Comparison of ENCODE assay signal across 19 cellular contexts in the genomic region with DNA sequence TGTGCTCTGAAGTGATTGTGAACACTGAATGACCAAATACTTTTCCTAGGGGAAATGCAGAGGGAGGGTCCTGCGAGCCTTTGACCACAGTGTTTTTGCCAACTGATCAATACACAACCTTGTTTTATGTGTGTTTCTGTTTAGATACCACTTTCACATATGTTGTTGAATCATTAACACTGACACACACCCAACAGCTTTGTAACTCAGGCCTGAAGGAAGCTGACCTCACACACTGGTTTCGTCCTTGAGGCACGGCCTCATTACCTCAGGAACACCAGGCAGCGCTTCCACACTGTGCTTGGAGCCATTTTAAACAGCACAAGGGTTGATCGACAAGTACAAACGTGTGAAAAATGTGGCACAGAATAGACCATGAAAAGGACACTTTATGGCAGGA. TPM values are rescaled to one million over a fixed set of nuclear protein-coding genes. Genes with fewer than 3 reads are reported as not detected.
DNase-seq lines count a peak whose midpoint lies in the region; ATAC-seq, FAIRE-seq and TF ChIP-seq lines count a peak whose summit lies in the region.
"Had no signal": no experiment of that assay in that cellular context is flagged by ENCODE, and none has a peak within 500 bp of the region (broad histone marks: within the 10 kb centered on the region; RNA-seq: fewer than 3 reads in every experiment).

No MANE protein-coding gene starts in this region.

- no peak for TF ChIP-seq POLR2A in adrenal gland (IDR thresholded peaks at IDR 0.05)
- TF ChIP-seq POLR2A in endothelial cell of umbilical vein (IDR thresholded peaks at IDR 0.05; ENCODE audit: low read depth, low read length) = no peak
- no peak for TF ChIP-seq POLR2A in testis (IDR thresholded peaks at IDR 0.05)
- TF ChIP-seq POLR2A in vagina (IDR thresholded peaks at IDR 0.05) = no peak

- BruUV-seq in endothelial cell of umbilical vein (replicated peaks; lab: Mats Ljungman, UMichigan) = no TSS peak

- no peak overlapping the region for H3K4me2 ChIP-seq in endothelial cell of umbilical vein (ENCODE audit: insufficient read depth, low read length)

- H3K27me3 Mint-ChIP-seq in natural killer cell (ENCODE audit: low read depth in 2 of 2) = peaks cover 3 to 7% of the 10 kb centered on the region in 2 donors
- H3K27me3 Mint-ChIP-seq: activated CD4-positive, alpha-beta T cell treated with anti-CD3 and anti-CD28 coated beads, Interleukin-2, amount 10 ng/mL, durations not matched to agents 7 days and 5 days; IgD-negative memory B cell; naive B cell; T-cell had no signal

- no peaks in the 10 kb centered on the region for H3K27me3 ChIP-seq in adrenal gland
- H3K27me3 ChIP-seq in endothelial cell of umbilical vein (ENCODE audit: control insufficient read depth in 2 of 2, insufficient read depth in 2 of 2, low read length in 2 of 2) = no peaks in the 10 kb centered on the region
- H3K27me3 ChIP-seq in testis = no peaks in the 10 kb centered on the region
- no peaks in the 10 kb centered on the region for H3K27me3 ChIP-seq in vagina
- H3K27me3 ChIP-seq: ovary had no signal

- H3K4me3 ChIP-seq in adrenal gland (no peak overlapping the region), endothelial cell of umbilical vein (replicated peaks in 1 of 3; ENCODE audit: insufficient read depth in 1 of 3, low read depth in 1 of 3, low read length in 3 of 3) (no peak overlapping the region), mucosa of descending colon (no peak overlapping the region), testis (no peak overlapping the region), vagina (no peak overlapping the region)
- H3K4me3 ChIP-seq: ovary had no signal

- no peaks in the 10 kb centered on the region for H3K9me1 ChIP-seq in endothelial cell of umbilical vein (replicated peaks; ENCODE audit: control insufficient read depth, extremely low read depth, insufficient read depth, low read length)

- H2AFZ ChIP-seq in endothelial cell of umbilical vein (ENCODE audit: low read depth, low read length) = no peak overlapping the region

- dilution Hi-C loops in endothelial cell of umbilical vein (cut with MboI; ENCODE audit: extremely low pct_ligation_motif_present, low sequenced_read_pairs) = no loop called here

- peak; percentile 35 for ATAC-seq in mucosa of descending colon
- no peak for ATAC-seq in natural killer cell
- ATAC-seq: stimulated activated effector memory CD8-positive, alpha-beta T cell treated with anti-CD3 and anti-CD28 coated beads, Interleukin-12 subunit alpha, Interleukin-12 subunit beta, amount 100 ng/mL, for 72 hours; T-cell had no signal

- WGBS in adrenal gland, 4 donors = 66 to 91% (median 76%) methylated on average over 6 of the region's 6 CpGs
- WGBS in testis, 2 donors = 89 to 97% methylated on average over 6 of the region's 6 CpGs

- peaks cover 28 to 57% of the 10 kb centered on the region in 2 donors for H3K4me1 ChIP-seq in adrenal gland (replicated peaks in 1 of 2)
- peaks cover 29% of the 10 kb centered on the region for H3K4me1 ChIP-seq in endothelial cell of umbilical vein (ENCODE audit: control insufficient read depth, extremely low read depth, insufficient read depth, low read length)
- no peaks in the 10 kb centered on the region for H3K4me1 ChIP-seq in mucosa of descending colon (ENCODE audit: low read depth)
- H3K4me1 ChIP-seq in testis = peaks cover 14% of the 10 kb centered on the region
- peaks cover 29% of the 10 kb centered on the region for H3K4me1 ChIP-seq in vagina

- H3K27ac Mint-ChIP-seq in natural killer cell = no peak overlapping the region
- H3K27ac Mint-ChIP-seq: activated CD4-positive, alpha-beta T cell treated with anti-CD3 and anti-CD28 coated beads, Interleukin-2, amount 10 ng/mL, durations not matched to agents 7 days and 5 days; IgD-negative memory B cell; naive B cell; stimulated activated effector memory CD8-positive, alpha-beta T cell treated with anti-CD3 and anti-CD28 coated beads, Interleukin-12 subunit alpha, Interleukin-12 subunit beta, amount 100 ng/mL, for 72 hours; T-cell had no signal

- H3K4me3 Mint-ChIP-seq in natural killer cell = no peak overlapping the region
- H3K4me3 Mint-ChIP-seq: activated CD4-positive, alpha-beta T cell treated with anti-CD3 and anti-CD28 coated beads, Interleukin-2, amount 10 ng/mL, durations not matched to agents 7 days and 5 days; IgD-negative memory B cell; naive B cell; stimulated activated effector memory CD8-positive, alpha-beta T cell treated with anti-CD3 and anti-CD28 coated beads, Interleukin-12 subunit alpha, Interleukin-12 subunit beta, amount 100 ng/mL, for 72 hours; T-cell had no signal

- H3K4me1 Mint-ChIP-seq in natural killer cell = peaks cover 0 to 11% of the 10 kb centered on the region in 2 donors

- DNase-seq in adrenal gland (no peak), endothelial cell of umbilical vein (ENCODE audit: low read depth, low spot score) (no peak), mucosa of descending colon (no peak), testis (no peak), MV-4-11 (lab: John Stamatoyannopoulos, UW) (no peak), natural killer cell (no peak), vagina (ENCODE audit: extremely low spot score in 2 of 2) (no peak)
- DNase-seq: activated CD4-positive, alpha-beta T cell treated with anti-CD3 and anti-CD28 coated beads, Interleukin-2, amount 10 ng/mL, durations not matched to agents 7 days and 5 days; activated gamma-delta T cell treated with Interleukin-2 at 50 U/mL for 16 hours; COR-L47; foreskin fibroblast; GOT3; naive B cell; NCI-H2081; NCI-H524 treated with DMSO at 0.1 percent for 48 hours; ovary; T-cell had no signal

- H4K20me1 ChIP-seq in endothelial cell of umbilical vein (replicated peaks; ENCODE audit: control insufficient read depth, extremely low read depth, insufficient read depth, low read length) = no peaks in the 10 kb centered on the region

- no peak overlapping the region for H3K9ac ChIP-seq in endothelial cell of umbilical vein (replicated peaks; ENCODE audit: extremely low read depth, insufficient read depth, low read length)

- H3K36me3 ChIP-seq in adrenal gland (replicated peaks in 1 of 2) = no peaks in the 10 kb centered on the region
- H3K36me3 ChIP-seq in endothelial cell of umbilical vein (ENCODE audit: control insufficient read depth in 2 of 2, extremely low read depth in 1 of 2, insufficient read depth in 2 of 2, low read length in 2 of 2) = peaks cover 1 to 3% of the 10 kb centered on the region in 2 experiments
- no peaks in the 10 kb centered on the region for H3K36me3 ChIP-seq in mucosa of descending colon (ENCODE audit: low read depth)
- no peaks in the 10 kb centered on the region for H3K36me3 ChIP-seq in testis (ENCODE audit: low read depth, missing control alignments)
- H3K36me3 ChIP-seq in vagina = no peaks in the 10 kb centered on the region
- H3K36me3 ChIP-seq: ovary had no signal

- H3K27ac ChIP-seq in adrenal gland = peak overlapping the region in 4 of 5 donors; percentile 38 to 75 (median 64)
- peak overlapping the region; percentile 8 for H3K27ac ChIP-seq in endothelial cell of umbilical vein (ENCODE audit: insufficient read depth, low read depth, low read length)
- peak overlapping the region; percentile 65 to 86 for H3K27ac ChIP-seq in testis
- H3K27ac ChIP-seq in vagina = no peak overlapping the region

- no peaks in the 10 kb centered on the region for H3K36me3 Mint-ChIP-seq in natural killer cell
- H3K36me3 Mint-ChIP-seq: IgD-negative memory B cell; naive B cell; stimulated activated effector memory CD8-positive, alpha-beta T cell treated with anti-CD3 and anti-CD28 coated beads, Interleukin-12 subunit alpha, Interleukin-12 subunit beta, amount 100 ng/mL, for 72 hours had no signal

- TF ChIP-seq CTCF in adrenal gland (IDR thresholded peaks at IDR 0.05) (no peak), endothelial cell of umbilical vein (IDR thresholded peaks at IDR 0.05; ENCODE audit: extremely low read depth in 1 of 2, insufficient read depth in 1 of 2, low read depth in 1 of 2, low read length in 2 of 2) (no peak), mucosa of descending colon (IDR thresholded peaks at IDR 0.05) (no peak), testis (IDR thresholded peaks at IDR 0.05) (no peak), natural killer cell (IDR thresholded peaks at IDR 0.05) (no peak), vagina (IDR thresholded peaks at IDR 0.05) (no peak)

- POLR2A ChIA-PET in endothelial cell of umbilical vein (lab: Charles Lee) = no interaction called here

- intact Hi-C loops in adrenal gland (cut with DNase I) = no loop called here
- intact Hi-C loops in endothelial cell of umbilical vein (cut with micrococcal nuclease) = no loop called here
- intact Hi-C loops in mucosa of descending colon (cut with DNase I, micrococcal nuclease) = no loop called here
- intact Hi-C loops in testis (cut with DNase I; ENCODE audit: low total_unique reads) = no loop called here
- intact Hi-C loops in natural killer cell (cut with micrococcal nuclease) = no loop called here
- intact Hi-C loops in vagina (cut with DNase I) = no loop called here

- H3K79me2 ChIP-seq in endothelial cell of umbilical vein (ENCODE audit: control insufficient read depth, insufficient read depth, low read length) = peaks cover 89% of the 10 kb centered on the region

- no peak for FAIRE-seq in endothelial cell of umbilical vein (lab: Jason Lieb, UNC)

- no peaks in the 10 kb centered on the region for H3K9me3 Mint-ChIP-seq in natural killer cell
- H3K9me3 Mint-ChIP-seq: activated CD4-positive, alpha-beta T cell treated with anti-CD3 and anti-CD28 coated beads, Interleukin-2, amount 10 ng/mL, durations not matched to agents 7 days and 5 days; IgD-negative memory B cell; naive B cell; stimulated activated effector memory CD8-positive, alpha-beta T cell treated with anti-CD3 and anti-CD28 coated beads, Interleukin-12 subunit alpha, Interleukin-12 subunit beta, amount 100 ng/mL, for 72 hours; T-cell had no signal

- no peaks in the 10 kb centered on the region for H3K9me3 ChIP-seq in adrenal gland (replicated peaks in 1 of 3)
- no peaks in the 10 kb centered on the region for H3K9me3 ChIP-seq in endothelial cell of umbilical vein (replicated peaks; ENCODE audit: control insufficient read depth, insufficient read depth, low read length)
- H3K9me3 ChIP-seq in mucosa of descending colon = no peaks in the 10 kb centered on the region
- H3K9me3 ChIP-seq in testis = no peaks in the 10 kb centered on the region
- H3K9me3 ChIP-seq in vagina = no peaks in the 10 kb centered on the region
- H3K9me3 ChIP-seq: ovary had no signal

- CTCF ChIA-PET in endothelial cell of umbilical vein (lab: Charles Lee) = interaction anchor here (1.3 to 1.7 kb wide), 2 partner anchors 10 to 31 kb away, joined by 4 to 11 read pairs; no protein-coding TSS in a partner anchor

RNA-seq across cellular contexts. Expression of a gene that starts 60.0 kb away (rescaled TPM):
- 100 to 1,000 TPM in 4 of 8 donors, 10 to 100 TPM in 4; 53.3 to 123 (median 100) TPM for total RNA-seq in adrenal gland
- 10 to 100 TPM in 2 of 3 donors, 1 to 10 TPM in 1; 9.6 to 27.7 (median 24.4) TPM for polyA plus RNA-seq in adrenal gland
- total RNA-seq in endothelial cell of umbilical vein = 154 TPM in 2 replicates
- 37.2 and 45.5 TPM in 2 replicates for polyA plus RNA-seq in endothelial cell of umbilical vein
- 41.7 and 42.3 TPM in 2 replicates for polyA plus RNA-seq in endothelial cell of umbilical vein (2011; cell fraction: cytosol; rRNA removed)
- 179 and 233 TPM in 2 replicates for polyA plus RNA-seq in endothelial cell of umbilical vein (2011; cell fraction: nucleus; rRNA removed)
- 84.8 and 122 TPM in 2 replicates for polyA plus RNA-seq in endothelial cell of umbilical vein (2012)
- 182 and 216 TPM in 2 replicates for polyA minus RNA-seq in endothelial cell of umbilical vein
- 8.4 TPM for polyA minus RNA-seq in endothelial cell of umbilical vein (2011; cell fraction: cytosol; rRNA and poly(A)+ RNA removed)
- 280 and 362 TPM in 2 replicates for polyA minus RNA-seq in endothelial cell of umbilical vein (2011; cell fraction: nucleus; rRNA and poly(A)+ RNA removed)
- total RNA-seq in mucosa of descending colon = 10 to 100 TPM; 37.0 to 79.4 (median 40.4) TPM
- 10 to 100 TPM; 75.3 to 87.8 TPM for total RNA-seq in testis
- 33.4 TPM for polyA plus RNA-seq in testis (ENCODE audit: insufficient read depth, low read depth, low replicate concordance)
- 1 to 10 TPM in 2 of 3 donors, under 1 TPM in 1; 0.73 to 1.6 (median 1.4) TPM for total RNA-seq in natural killer cell
- 101 TPM for total RNA-seq in vagina

Comparison
In these comparisons a context has a peak if more than half of its experiments do, and no peak if none do; other contexts are left out.
1. RNA of a gene that starts 60.0 kb away (total RNA-seq): 154 TPM in endothelial cell of umbilical vein, 53.3 to 123 TPM in adrenal gland, 101 TPM in vagina (single experiment), 75.3 to 87.8 TPM in testis and 37.0 to 79.4 TPM in mucosa of descending colon; 0.73 to 1.6 TPM in natural killer cell; every median in the first group is over 10 times any median in the second.